8 cellular contexts compared by ENCODE assay signal in genomic region chr2:64918220-64918886, GRCh38.
DNase-seq lines count a peak whose midpoint lies in the region; ATAC-seq and TF ChIP-seq lines count a peak whose summit lies in the region.

No MANE protein-coding gene starts in this region.

- H3K9me2 ChIP-seq in PC-3 (replicated peaks; ENCODE audit: low read length) = no peaks in the 10 kb centered on the region

- no peaks in the 10 kb centered on the region for H3K36me3 Mint-ChIP-seq in progenitor cell of endocrine pancreas (ENCODE audit: insufficient read depth)

- no peaks in the 10 kb centered on the region for H4K20me1 ChIP-seq in DND-41 (ENCODE audit: insufficient read depth, low read length)
- no peaks in the 10 kb centered on the region for H4K20me1 ChIP-seq in PC-3 (ENCODE audit: low read length)

- H3K36me3 ChIP-seq in DND-41 (ENCODE audit: insufficient read depth, low read length) (no peaks in the 10 kb centered on the region), PC-3 (ENCODE audit: low read depth, low read length) (no peaks in the 10 kb centered on the region), esophagus muscularis mucosa (no peaks in the 10 kb centered on the region)

- no peak for TF ChIP-seq EP300 in esophagus muscularis mucosa (IDR thresholded peaks at IDR 0.05)

- H3K4me3 Mint-ChIP-seq in progenitor cell of endocrine pancreas (ENCODE audit: low read depth) = peak overlapping the region; percentile 84

- H3K27ac Mint-ChIP-seq in progenitor cell of endocrine pancreas = no peak overlapping the region

- H3K27ac ChIP-seq in DND-41 (ENCODE audit: low read length) = peak overlapping the region; percentile 85
- no peak overlapping the region for H3K27ac ChIP-seq in PC-3 (ENCODE audit: low read length)
- peak overlapping the region; percentile 33 to 67 (median 44) for H3K27ac ChIP-seq in esophagus muscularis mucosa (replicated peaks in 1 of 4)

- H3K79me2 ChIP-seq in DND-41 (ENCODE audit: insufficient read depth, low read length) (peaks cover 8% of the 10 kb centered on the region), PC-3 (ENCODE audit: low read length) (no peaks in the 10 kb centered on the region)

- peak overlapping the region; percentile 59 for H3K9ac ChIP-seq in DND-41 (ENCODE audit: low read depth, low read length)
- H3K9ac ChIP-seq in PC-3 (ENCODE audit: low read length) = no peak overlapping the region

- H3K27me3 ChIP-seq in DND-41 (ENCODE audit: insufficient read depth, low read length, poor library complexity) (no peaks in the 10 kb centered on the region), PC-3 (ENCODE audit: low read length) (no peaks in the 10 kb centered on the region), esophagus muscularis mucosa (no peaks in the 10 kb centered on the region)

- H3K4me2 ChIP-seq in DND-41 (ENCODE audit: insufficient read depth, low read length) (peak overlapping the region; percentile 83), PC-3 (ENCODE audit: low read length) (peak overlapping the region; percentile 90)

- H3K4me3 ChIP-seq in DND-41 (ENCODE audit: low read depth in 1 of 2, low read length in 2 of 2) (peak overlapping the region; percentile 35 to 62), PC-3 (ENCODE audit: low read length) (peak overlapping the region; percentile 70), esophagus muscularis mucosa (peak overlapping the region; percentile 38 to 58 (median 47))

- H3K9me3 Mint-ChIP-seq in progenitor cell of endocrine pancreas (ENCODE audit: low read depth) = no peaks in the 10 kb centered on the region

- TF ChIP-seq CTCF in DND-41 (IDR thresholded peaks at IDR 0.05; ENCODE audit: borderline replicate concordance, extremely low read depth, low read length, poor library complexity, severe bottlenecking) (no peak), PC-3 (conservative IDR thresholded peaks at IDR 0.05; ENCODE audit: low read depth, low read length) (no peak), esophagus muscularis mucosa (IDR thresholded peaks at IDR 0.05) (no peak), progenitor cell of endocrine pancreas (IDR thresholded peaks at IDR 0.05; ENCODE audit: unreplicated experiment) (no peak)

- CTCF ChIA-PET in PC-3 (lab: Charles Lee) = interaction anchor here (0.5 to 1.7 kb wide), 12 partner anchors 17 to 464 kb away, joined by 3 to 10 read pairs (median 4); partner anchors contain the start of gene CEP68

- intact Hi-C loops in PC-3 (cut with micrococcal nuclease) (no loop called here), esophagus muscularis mucosa (cut with DNase I) (loop anchor here (5.0 to 10.0 kb wide), 2 partner anchors 246 to 269 kb away; no protein-coding TSS in a partner anchor), posterior vena cava (cut with DNase I) (loop anchor here in 1 of 2 donors (2.0 to 10.0 kb wide), 3 partner anchors 66 to 266 kb away; no protein-coding TSS in a partner anchor)

- no peaks in the 10 kb centered on the region for H3K27me3 Mint-ChIP-seq in progenitor cell of endocrine pancreas

- H3K9me3 ChIP-seq in DND-41 (ENCODE audit: insufficient read depth, low read length, severe bottlenecking) = no peaks in the 10 kb centered on the region
- no peaks in the 10 kb centered on the region for H3K9me3 ChIP-seq in PC-3 (ENCODE audit: low read length)
- no peaks in the 10 kb centered on the region for H3K9me3 ChIP-seq in esophagus muscularis mucosa

- peaks cover 8% of the 10 kb centered on the region for H3K4me1 Mint-ChIP-seq in progenitor cell of endocrine pancreas (ENCODE audit: low read depth)

- no peak for TF ChIP-seq POLR2A in esophagus muscularis mucosa (IDR thresholded peaks at IDR 0.05; ENCODE audit: low read depth)

- WGBS in esophagus muscularis mucosa = 87% methylated on average over 8 of the region's 8 CpGs

- H2AFZ ChIP-seq in DND-41 (ENCODE audit: low read depth, low read length) (peak overlapping the region; percentile 92), PC-3 (ENCODE audit: low read length) (peak overlapping the region; percentile 94; the same call in 1 of the 2 replicates)

- BruUV-seq in PC-3 (replicated peaks; lab: Mats Ljungman, UMichigan) = no TSS peak

- H3F3A ChIP-seq in PC-3 (ENCODE audit: low read length, unreplicated experiment) = no peaks in the 10 kb centered on the region

- no peak for ATAC-seq in DND-41 (ENCODE audit: insufficient read depth, low read depth)
- ATAC-seq in PC-3 = no peak
- ATAC-seq in GM21367 (IDR thresholded peaks at IDR 0.05; ENCODE audit: unreplicated experiment) = no peak
- no peak for ATAC-seq in GM21390 (IDR thresholded peaks at IDR 0.05; ENCODE audit: unreplicated experiment)

- H3K4me1 ChIP-seq in DND-41 (ENCODE audit: insufficient read depth, low read length) (peaks cover 18% of the 10 kb centered on the region), PC-3 (ENCODE audit: insufficient read depth, low read length) (no peaks in the 10 kb centered on the region; the same call in 1 of the 2 replicates), esophagus muscularis mucosa (peaks cover 3 to 7% (median 6%) of the 10 kb centered on the region in 4 donors)

- POLR2A ChIA-PET in PC-3 (lab: Charles Lee; ENCODE audit: unreplicated experiment) = interaction anchor here (0.6 to 0.7 kb wide), 2 partner anchors 69 to 138 kb away, joined by 7 to 8 read pairs; partner anchors contain the start of gene CEP68

- DNase-seq in DND-41 (no peak), PC-3 (no peak), esophagus muscularis mucosa (ENCODE audit: extremely low spot score) (no peak), progenitor cell of endocrine pancreas (ENCODE audit: low spot score, unreplicated experiment) (no peak), 8988T (no peak), posterior vena cava (ENCODE audit: low spot score) (no peak)
